8 cellular contexts compared by ENCODE assay signal in the genomic region with DNA sequence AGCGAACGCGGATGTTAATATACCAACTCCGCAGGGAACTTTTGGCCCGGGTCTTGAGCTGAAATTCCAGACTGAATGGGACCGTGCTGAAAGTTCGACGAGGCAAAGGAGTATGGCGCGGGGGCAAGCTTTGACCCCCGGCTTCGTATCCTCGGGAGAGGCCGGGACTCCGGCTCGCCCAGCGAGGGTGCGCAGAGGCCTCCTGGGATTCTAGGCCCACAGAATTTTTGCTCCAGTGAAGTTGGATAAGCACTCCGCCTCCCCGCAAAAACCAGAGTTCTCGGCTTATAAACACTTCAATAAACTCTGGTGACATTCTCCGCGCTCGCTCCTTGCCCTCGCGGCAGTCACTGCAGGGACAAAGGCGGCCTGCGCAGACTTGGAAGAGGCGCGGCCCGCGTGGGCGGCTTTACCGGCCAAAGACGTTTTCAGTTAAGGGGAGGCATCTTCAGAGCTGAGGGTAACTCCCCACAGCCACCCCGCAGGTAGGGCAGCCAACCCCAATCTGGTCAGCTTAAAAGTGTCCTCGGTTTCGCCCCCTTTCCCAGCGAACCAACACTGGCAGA.
DNase-seq lines count a peak whose midpoint lies in the region; ATAC-seq and TF ChIP-seq lines count a peak whose summit lies in the region.

No MANE protein-coding gene starts in this region.

- peak overlapping the region; percentile 84 for H3K4me3 Mint-ChIP-seq in activated CD4-positive, alpha-beta T cell treated with anti-CD3 and anti-CD28 coated beads, Interleukin-2, amount 10 ng/mL, durations not matched to agents 24 days and 14 days
- H3K4me3 Mint-ChIP-seq in memory B cell, result peak overlapping the region; percentile 92

- H3K27ac ChIP-seq in colonic mucosa (no peak overlapping the region), thoracic aorta (no peak overlapping the region)

- peak; percentile 61 for DNase-seq in activated CD4-positive, alpha-beta T cell treated with anti-CD3 and anti-CD28 coated beads, Interleukin-2, amount 10 ng/mL, durations not matched to agents 24 days and 14 days
- DNase-seq in activated CD4-positive, alpha-beta T cell treated with anti-CD3 and anti-CD28 coated beads for 4 hours, result no peak
- DNase-seq in colonic mucosa (peak; percentile 25), memory B cell (ENCODE audit: low spot score in 2 of 2) (no peak), thoracic aorta (ENCODE audit: low spot score) (no peak)

- H3K9me3 ChIP-seq in colonic mucosa (no peaks in the 10 kb centered on the region), thoracic aorta (no peaks in the 10 kb centered on the region)

- H3K4me1 ChIP-seq in colonic mucosa, result peaks cover 29% of the 10 kb centered on the region
- peaks cover 8 to 40% of the 10 kb centered on the region in 2 donors for H3K4me1 ChIP-seq in thoracic aorta (ENCODE audit: control insufficient read depth in 1 of 2, low read depth in 2 of 2)

- peaks cover 31% of the 10 kb centered on the region for H3K27me3 Mint-ChIP-seq in activated CD4-positive, alpha-beta T cell treated with anti-CD3 and anti-CD28 coated beads, Interleukin-2, amount 10 ng/mL, durations not matched to agents 24 days and 14 days
- peaks cover 3% of the 10 kb centered on the region for H3K27me3 Mint-ChIP-seq in memory B cell

- ATAC-seq in memory B cell (ENCODE audit: low read depth) (no peak), thoracic aorta (ENCODE audit: insufficient number of reproducible peaks, low FRiP score, low read depth) (no peak), GM19351 (IDR thresholded peaks at IDR 0.05; ENCODE audit: unreplicated experiment) (no peak), HG02852 (IDR thresholded peaks at IDR 0.05; ENCODE audit: unreplicated experiment) (no peak), HG02973 (IDR thresholded peaks at IDR 0.05; ENCODE audit: unreplicated experiment) (no peak)

- no peak overlapping the region for H3K9ac ChIP-seq in colonic mucosa (ENCODE audit: low read depth in 2 of 2, low read length in 2 of 2)

- intact Hi-C loops in activated CD4-positive, alpha-beta T cell treated with anti-CD3 and anti-CD28 coated beads, Interleukin-2, amount 10 ng/mL, durations not matched to agents 24 days and 14 days (cut with micrococcal nuclease), result loop anchor here (1.0 to 10.0 kb wide), 8 partner anchors 39 to 1623 kb away; a partner anchor contains a TSS
- intact Hi-C loops in colonic mucosa (cut with DNase I), result no loop called here

- H3K4me3 ChIP-seq in colonic mucosa (peak overlapping the region; percentile 67), thoracic aorta (peak overlapping the region; percentile 93)

- TF ChIP-seq CTCF in colonic mucosa (IDR thresholded peaks at IDR 0.05) (no peak), thoracic aorta (IDR thresholded peaks at IDR 0.05) (no peak)

- H3K9me3 Mint-ChIP-seq in activated CD4-positive, alpha-beta T cell treated with anti-CD3 and anti-CD28 coated beads, Interleukin-2, amount 10 ng/mL, durations not matched to agents 24 days and 14 days, result peaks cover 6% of the 10 kb centered on the region
- no peaks in the 10 kb centered on the region for H3K9me3 Mint-ChIP-seq in memory B cell

- peaks cover 59% of the 10 kb centered on the region for H3K4me1 Mint-ChIP-seq in activated CD4-positive, alpha-beta T cell treated with anti-CD3 and anti-CD28 coated beads, Interleukin-2, amount 10 ng/mL, durations not matched to agents 24 days and 14 days
- H3K4me1 Mint-ChIP-seq in memory B cell, result peaks cover 34% of the 10 kb centered on the region

- peaks cover 8% of the 10 kb centered on the region for H3K36me3 Mint-ChIP-seq in activated CD4-positive, alpha-beta T cell treated with anti-CD3 and anti-CD28 coated beads, Interleukin-2, amount 10 ng/mL, durations not matched to agents 24 days and 14 days (ENCODE audit: low read depth)
- H3K36me3 Mint-ChIP-seq in memory B cell, result no peaks in the 10 kb centered on the region

- no peak overlapping the region for H3K27ac Mint-ChIP-seq in activated CD4-positive, alpha-beta T cell treated with anti-CD3 and anti-CD28 coated beads, Interleukin-2, amount 10 ng/mL, durations not matched to agents 24 days and 14 days
- peak overlapping the region; percentile 97 for H3K27ac Mint-ChIP-seq in memory B cell

- H3K36me3 ChIP-seq in colonic mucosa (no peaks in the 10 kb centered on the region), thoracic aorta (no peaks in the 10 kb centered on the region)

- peaks cover 44% of the 10 kb centered on the region for H3K27me3 ChIP-seq in colonic mucosa
- no peaks in the 10 kb centered on the region for H3K27me3 ChIP-seq in thoracic aorta (replicated peaks; ENCODE audit: insufficient read depth)

Comparison
In these comparisons a context has a peak if more than half of its experiments do, and no peak if none do; other contexts are left out.
1. DNase-seq: peak in activated CD4-positive, alpha-beta T cell treated with anti-CD3 and anti-CD28 coated beads, Interleukin-2, amount 10 ng/mL, durations not matched to agents 24 days and 14 days (single experiment) and colonic mucosa (single experiment); none in activated CD4-positive, alpha-beta T cell treated with anti-CD3 and anti-CD28 coated beads for 4 hours (0 of 2), memory B cell (0 of 2) and thoracic aorta (single experiment).